18 cellular contexts compared by ENCODE assay signal in the genomic region with DNA sequence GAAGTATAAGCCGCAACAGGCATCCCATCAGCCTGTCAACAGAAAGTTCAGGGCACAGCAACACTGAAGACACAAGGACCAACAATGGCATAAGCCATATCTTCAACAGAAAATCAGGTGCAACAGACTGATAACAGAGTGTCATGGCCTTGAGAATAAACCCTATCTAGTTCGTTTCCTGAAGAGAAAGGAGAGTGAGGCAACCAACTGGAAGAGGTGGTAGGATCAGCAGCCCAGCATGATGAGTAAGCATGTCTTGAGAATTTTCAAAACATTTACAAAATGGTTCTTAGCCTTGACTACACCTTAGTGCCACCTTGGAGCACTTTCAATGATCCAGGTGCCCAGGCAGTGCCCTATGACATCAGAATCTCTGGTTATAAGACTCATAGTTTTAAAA.
A peak's percentile ranks its signal among the peaks of the same experiment; 100 is the strongest.
DNase-seq lines count a peak whose midpoint lies in the region; ATAC-seq and TF ChIP-seq lines count a peak whose summit lies in the region.
"Had no signal": no experiment of that assay in that cellular context is flagged by ENCODE, and none has a peak within 500 bp of the region (broad histone marks: within the 10 kb centered on the region; RNA-seq: fewer than 3 reads in every experiment).

No MANE protein-coding gene starts in this region.

- H3K4me1 ChIP-seq in naive thymus-derived CD4-positive, alpha-beta T cell (ENCODE audit: control insufficient read depth in 2 of 2, insufficient read depth in 2 of 2, low read length in 2 of 2) = no peaks in the 10 kb centered on the region

- intact Hi-C loops in naive thymus-derived CD4-positive, alpha-beta T cell (cut with micrococcal nuclease) = no loop called here

- H3K4me1 Mint-ChIP-seq in naive thymus-derived CD4-positive, alpha-beta T cell = no peaks in the 10 kb centered on the region
- no peaks in the 10 kb centered on the region for H3K4me1 Mint-ChIP-seq in activated naive CD8-positive, alpha-beta T cell treated with anti-CD3 and anti-CD28 coated beads for 36 hours

- H3K27ac Mint-ChIP-seq in naive thymus-derived CD4-positive, alpha-beta T cell = no peak overlapping the region
- H3K27ac Mint-ChIP-seq in activated naive CD8-positive, alpha-beta T cell treated with anti-CD3 and anti-CD28 coated beads for 36 hours = no peak overlapping the region

- ATAC-seq in naive thymus-derived CD4-positive, alpha-beta T cell = peak; percentile 54
- no peak for ATAC-seq in GM21367 (IDR thresholded peaks at IDR 0.05; ENCODE audit: unreplicated experiment)
- ATAC-seq: HCT116 had no signal

- DNase-seq in CMK (ENCODE audit: low read depth) = peak; percentile 93
- DNase-seq in NCI-H226 = peak; percentile 60
- DNase-seq in choroid plexus epithelial cell (ENCODE audit: low read depth) = peak; percentile 27
- no peak for DNase-seq in naive thymus-derived CD4-positive, alpha-beta T cell
- no peak for DNase-seq in NCI-H82 (lab: John Stamatoyannopoulos, UW)
- no peak for DNase-seq in retina
- DNase-seq in activated naive CD8-positive, alpha-beta T cell treated with anti-CD3 and anti-CD28 coated beads for 36 hours = no peak
- DNase-seq: COR-L47, MG63, NCI-H1105, NCI-H187 treated with DMSO at 0.1 percent for 48 hours, NCI-H2171, NCI-H510A, SIG-M5 had no signal

- no peak overlapping the region for H3K27ac ChIP-seq in naive thymus-derived CD4-positive, alpha-beta T cell (ENCODE audit: low read depth, low read length)
- H3K27ac ChIP-seq: C4-2B, KMS-11 had no signal

- H3K36me3 Mint-ChIP-seq in naive thymus-derived CD4-positive, alpha-beta T cell = no peaks in the 10 kb centered on the region
- no peaks in the 10 kb centered on the region for H3K36me3 Mint-ChIP-seq in activated naive CD8-positive, alpha-beta T cell treated with anti-CD3 and anti-CD28 coated beads for 36 hours

- H3K9me3 ChIP-seq in naive thymus-derived CD4-positive, alpha-beta T cell (ENCODE audit: control insufficient read depth in 2 of 3, low read length in 3 of 3) = no peaks in the 10 kb centered on the region
- H3K9me3 ChIP-seq: MG63 had no signal

- no peaks in the 10 kb centered on the region for H3K27me3 Mint-ChIP-seq in naive thymus-derived CD4-positive, alpha-beta T cell
- H3K27me3 Mint-ChIP-seq in activated naive CD8-positive, alpha-beta T cell treated with anti-CD3 and anti-CD28 coated beads for 36 hours = peaks cover 6% of the 10 kb centered on the region

- CTCF ChIA-PET in naive thymus-derived CD4-positive, alpha-beta T cell (lab: Charles Lee) = no interaction called here

- H3K4me3 Mint-ChIP-seq in naive thymus-derived CD4-positive, alpha-beta T cell = no peak overlapping the region
- H3K4me3 Mint-ChIP-seq in activated naive CD8-positive, alpha-beta T cell treated with anti-CD3 and anti-CD28 coated beads for 36 hours = no peak overlapping the region

- POLR2A ChIA-PET in naive thymus-derived CD4-positive, alpha-beta T cell (lab: Charles Lee) = no interaction called here

- H3K36me3 ChIP-seq in naive thymus-derived CD4-positive, alpha-beta T cell (ENCODE audit: control insufficient read depth in 2 of 3, insufficient read depth in 3 of 3, low read length in 3 of 3) = no peaks in the 10 kb centered on the region
- H3K36me3 ChIP-seq: MG63 had no signal

- TF ChIP-seq CTCF in choroid plexus epithelial cell (conservative IDR thresholded peaks at IDR 0.05; ENCODE audit: low read depth, low read length) = no peak

- H3K27me3 ChIP-seq in naive thymus-derived CD4-positive, alpha-beta T cell (ENCODE audit: control insufficient read depth in 2 of 2, insufficient read depth in 2 of 2, low read length in 2 of 2) = no peaks in the 10 kb centered on the region
- H3K27me3 ChIP-seq: MG63 had no signal

- peaks cover 0 to 17% (median 2%) of the 10 kb centered on the region in 11 donors for H3K9me3 Mint-ChIP-seq in naive thymus-derived CD4-positive, alpha-beta T cell
- no peaks in the 10 kb centered on the region for H3K9me3 Mint-ChIP-seq in activated naive CD8-positive, alpha-beta T cell treated with anti-CD3 and anti-CD28 coated beads for 36 hours

- H3K4me3 ChIP-seq in choroid plexus epithelial cell (ENCODE audit: low read depth, low read length) = no peak overlapping the region
- no peak overlapping the region for H3K4me3 ChIP-seq in naive thymus-derived CD4-positive, alpha-beta T cell (ENCODE audit: low read length)
- H3K4me3 ChIP-seq: MG63 had no signal

Comparison
In these comparisons a context has a peak if more than half of its experiments do, and no peak if none do; other contexts are left out.
1. DNase-seq: peak in CMK (single experiment), NCI-H226 (single experiment) and choroid plexus epithelial cell (single experiment); none in naive thymus-derived CD4-positive, alpha-beta T cell (0 of 9), NCI-H82 (single experiment), retina (single experiment) and activated naive CD8-positive, alpha-beta T cell treated with anti-CD3 and anti-CD28 coated beads for 36 hours (single experiment).